Comparison of ENCODE assay signal across 12 cellular contexts in the genomic region with DNA sequence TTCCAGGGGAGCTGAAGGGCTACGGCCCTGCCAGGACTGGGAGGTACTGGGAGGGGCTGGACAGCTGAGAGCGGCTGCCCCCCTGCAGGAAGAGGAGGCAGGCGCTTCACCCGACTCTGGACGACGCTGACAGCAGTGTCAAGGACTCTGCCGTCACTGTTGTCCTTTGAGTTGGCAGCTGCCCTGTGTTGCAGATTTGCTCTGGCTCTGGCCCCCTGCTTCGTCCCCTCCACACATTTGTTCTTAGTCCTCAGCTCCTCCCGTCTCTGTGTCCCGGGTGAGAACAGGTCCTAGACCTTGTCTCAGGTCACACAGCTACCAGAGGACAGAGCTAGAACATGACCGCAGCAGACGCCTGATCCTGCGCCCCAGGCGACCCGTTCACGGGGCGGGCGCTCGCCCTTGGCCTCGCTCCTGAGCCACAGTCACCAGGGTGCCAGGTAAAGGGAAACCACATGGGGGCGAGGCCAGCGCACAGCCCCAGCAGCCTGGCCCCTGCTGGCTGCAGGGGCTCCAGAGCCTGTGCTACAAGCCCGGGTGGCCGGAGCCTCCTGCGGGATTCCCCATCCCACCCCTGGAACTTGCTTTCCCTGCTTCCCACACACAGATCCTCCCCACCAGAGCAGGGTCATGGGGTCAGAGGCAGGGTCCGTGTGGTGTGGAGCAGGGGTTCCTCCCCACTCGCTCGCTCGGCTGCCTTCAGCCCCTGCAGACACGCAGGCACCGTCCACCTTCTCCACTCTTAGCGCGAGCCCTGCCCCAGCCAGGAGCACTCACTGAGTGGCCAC. TPM values are rescaled to one million over a fixed set of nuclear protein-coding genes. Genes with fewer than 3 reads are reported as not detected.
DNase-seq lines count a peak whose midpoint lies in the region; ATAC-seq and TF ChIP-seq lines count a peak whose summit lies in the region.
"Had no signal": no experiment of that assay in that cellular context is flagged by ENCODE, and none has a peak within 500 bp of the region (broad histone marks: within the 10 kb centered on the region; RNA-seq: fewer than 3 reads in every experiment).

No MANE protein-coding gene starts in this region.

- peaks cover 10% of the 10 kb centered on the region for H3K4me1 ChIP-seq in HEK293 (ENCODE audit: control insufficient read depth, insufficient read depth, low read length)
- H3K4me1 ChIP-seq in Peyer's patch: no peaks in the 10 kb centered on the region
- H3K4me1 ChIP-seq in right cardiac atrium (ENCODE audit: control insufficient read depth, insufficient read depth, low read length): no peaks in the 10 kb centered on the region

- no peak overlapping the region for H3K27ac ChIP-seq in HEK293 (ENCODE audit: extremely low read depth, low read depth, low read length)
- H3K27ac ChIP-seq in Peyer's patch: no peak overlapping the region
- H3K27ac ChIP-seq in right cardiac atrium (ENCODE audit: low read length): peak overlapping the region; percentile 85
- H3K27ac ChIP-seq: coronary artery had no signal

- POLR2A ChIA-PET in HEK293 (lab: Yijun Ruan, JAX): interaction anchor here (1.4 kb wide), 2 partner anchors 10 to 13 kb away, joined by 3 to 6 read pairs; no protein-coding TSS in a partner anchor

- H3K9me3 ChIP-seq in HEK293 (ENCODE audit: control insufficient read depth, insufficient read depth, low read depth, low read length): no peaks in the 10 kb centered on the region
- H3K9me3 ChIP-seq in Peyer's patch: no peaks in the 10 kb centered on the region
- H3K9me3 ChIP-seq in right cardiac atrium (ENCODE audit: control insufficient read depth, low read length): no peaks in the 10 kb centered on the region

- CTCF ChIA-PET in HEK293 (lab: Yijun Ruan, JAX): interaction anchor here (0.7 to 1.6 kb wide), 3 partner anchors 20 to 39 kb away, joined by 3 to 5 read pairs (median 3); no protein-coding TSS in a partner anchor

- TF ChIP-seq CTCF in HEK293 (tag by site-specific recombination; IDR thresholded peaks at IDR 0.05) (peak; percentile 29; the same call in 1 of the 2 replicates), Peyer's patch (IDR thresholded peaks at IDR 0.05) (no peak), retinal pigment epithelial cell (conservative IDR thresholded peaks at IDR 0.05; ENCODE audit: low read depth, low read length) (peak; percentile 17)

- intact Hi-C loops in right cardiac atrium (cut with DNase I): no loop called here

- ATAC-seq in right cardiac atrium (peak; percentile 80 to 82), GM19328 (IDR thresholded peaks at IDR 0.05; ENCODE audit: unreplicated experiment) (no peak), GM21717 (IDR thresholded peaks at IDR 0.05; ENCODE audit: unreplicated experiment) (no peak)

- H3K27me3 ChIP-seq in Peyer's patch (no peaks in the 10 kb centered on the region), right cardiac atrium (ENCODE audit: control insufficient read depth, insufficient read depth) (no peaks in the 10 kb centered on the region)

- H3K36me3 ChIP-seq in HEK293 (ENCODE audit: control insufficient read depth in 2 of 2, insufficient read depth in 1 of 2, low read length in 2 of 2): no peaks in the 10 kb centered on the region
- H3K36me3 ChIP-seq in Peyer's patch: no peaks in the 10 kb centered on the region

- H3K4me3 ChIP-seq in HEK293 (ENCODE audit: low read depth, low read length) (no peak overlapping the region), Peyer's patch (no peak overlapping the region), right cardiac atrium (ENCODE audit: low read length) (no peak overlapping the region), retinal pigment epithelial cell (ENCODE audit: low read length) (no peak overlapping the region)
- H3K4me3 ChIP-seq: coronary artery, lung had no signal

- TF ChIP-seq POLR2A in Peyer's patch (IDR thresholded peaks at IDR 0.05): no peak

- DNase-seq in Peyer's patch: peak in 2 of 3 donors; percentile 36 to 39
- DNase-seq in right cardiac atrium: peak; percentile 63 to 83 (median 79)
- DNase-seq in retinal pigment epithelial cell (ENCODE audit: low read depth): no peak
- DNase-seq in NCI-H146 (lab: John Stamatoyannopoulos, UW): no peak
- DNase-seq: activated B cell treated with CpG ODN at 0.5 μM for 24 hours; activated naive CD4-positive, alpha-beta T cell treated with anti-CD3 and anti-CD28 coated beads, Interleukin-2, amount 50 U/mL, for 16 hours; foreskin melanocyte had no signal

- 54% methylated on average over 33 of the region's 33 CpGs for WGBS in right cardiac atrium

TF ChIP-seq in HEK293, 187 proteins besides CTCF, POLR2A, EP300 and RAD21:
- TF ChIP-seq ZIC2 (tag by site-specific recombination; IDR thresholded peaks at IDR 0.05) (peak; percentile 56; the same call in 1 of the 2 replicates), ZNF423 (tag by site-specific recombination; IDR thresholded peaks at IDR 0.05) (0 out of 2 replicates have a peak, but pooled peaks have one; percentile 19), ZNF747 (tag by site-specific recombination; IDR thresholded peaks at IDR 0.05) (no peak)

RNA-seq across cellular contexts. Expression of gene NPHP4, which starts 10.7 kb away (rescaled TPM):
- total RNA-seq in Peyer's patch (10 to 100 TPM in 3 of 4 donors, 1 to 10 TPM in 1; 9.2 to 35.5 (median 18.3) TPM), right cardiac atrium (1 to 10 TPM; 4.8 to 6.0 (median 5.4) TPM)
- polyA plus RNA-seq in right cardiac atrium: 2.8 TPM

RNA-seq across cellular contexts. Expression of gene KCNAB2, which starts 42.8 kb away (rescaled TPM):
- 10 to 100 TPM in 2 of 4 donors, 1 to 10 TPM in 2; 5.4 to 26.4 (median 10.1) TPM for total RNA-seq in Peyer's patch
- total RNA-seq in right cardiac atrium: 10 to 100 TPM; 15.4 to 25.6 (median 19.0) TPM
- 12.6 TPM for polyA plus RNA-seq in right cardiac atrium

Comparison
In these comparisons a context has a peak if more than half of its experiments do, and no peak if none do; other contexts are left out.
1. CTCF ChIP-seq: peak in HEK293 (single experiment) and retinal pigment epithelial cell (single experiment); none in Peyer's patch (0 of 6).
2. DNase-seq: peak in Peyer's patch (2 of 3) and right cardiac atrium (3 of 3); none in retinal pigment epithelial cell (single experiment) and NCI-H146 (single experiment).
3. ATAC-seq: peak in right cardiac atrium (2 of 2); none in GM19328 (single experiment) and GM21717 (single experiment).